ENCODE assay signal across 1 cellular context in genomic region chr10:106078796-106079576, GRCh38.
TF ChIP-seq lines count a peak whose summit lies in the region.

No MANE protein-coding gene starts in this region.

TF ChIP-seq in SK-N-SH, 30 proteins besides CTCF, POLR2A, EP300 and RAD21 (continued from another document):
- TF ChIP-seq USF1 (IDR thresholded peaks at IDR 0.05; ENCODE audit: borderline replicate concordance, low read depth) (no peak), FOSL2 (IDR thresholded peaks at IDR 0.05; ENCODE audit: borderline replicate concordance, low read depth) (no peak), IRF3 (IDR thresholded peaks at IDR 0.05; ENCODE audit: low read depth, low read length) (no peak), YY1 (IDR thresholded peaks at IDR 0.05; ENCODE audit: low read depth) (no peak), PBX3 (IDR thresholded peaks at IDR 0.05) (no peak), SIN3A (IDR thresholded peaks at IDR 0.05; ENCODE audit: borderline replicate concordance, low read depth, low read length) (no peak), MEF2A (IDR thresholded peaks at IDR 0.05; ENCODE audit: borderline replicate concordance, low read depth) (no peak), RCOR1 (IDR thresholded peaks at IDR 0.05; ENCODE audit: low read length) (no peak), CHD2 (IDR thresholded peaks at IDR 0.05; ENCODE audit: low read length, partially characterized antibody) (no peak), USF2 (IDR thresholded peaks at IDR 0.05; ENCODE audit: borderline replicate concordance, low read depth, low read length) (no peak), TAF1 (IDR thresholded peaks at IDR 0.05; ENCODE audit: borderline replicate concordance, low read depth, low read length) (no peak), NFIC (IDR thresholded peaks at IDR 0.05; ENCODE audit: borderline replicate concordance) (no peak)
